Comparison of ENCODE assay signal across 15 cellular contexts in genomic region chr7:108282427-108282996, GRCh38.
DNase-seq lines count a peak whose midpoint lies in the region; ATAC-seq and TF ChIP-seq lines count a peak whose summit lies in the region.
"Had no signal": no experiment of that assay in that cellular context is flagged by ENCODE, and none has a peak within 500 bp of the region (broad histone marks: within the 10 kb centered on the region; RNA-seq: fewer than 3 reads in every experiment).

No MANE protein-coding gene starts in this region.

- no peak overlapping the region for H3K4me3 ChIP-seq in BE2C (ENCODE audit: low read depth, low read length)
- H3K4me3 ChIP-seq: BLaER1, SK-N-MC had no signal

- H3K27me3 ChIP-seq in BE2C: no peaks in the 10 kb centered on the region
- H3K27me3 ChIP-seq: BLaER1 had no signal

- peaks cover 47% of the 10 kb centered on the region for H3K4me1 ChIP-seq in BE2C

- no peak for ATAC-seq in HG02678 (IDR thresholded peaks at IDR 0.05; ENCODE audit: unreplicated experiment)
- ATAC-seq: Right ventricle myocardium inferior had no signal

- DNase-seq in NCI-H748 (lab: John Stamatoyannopoulos, UW; ENCODE audit: unreplicated experiment) (peak; percentile 10), NCI-H748 treated with DMSO at 0.1 percent for 48 hours (lab: John Stamatoyannopoulos, UW) (no peak), BE2C (peak; percentile 29), NCI-H69 (lab: John Stamatoyannopoulos, UW) (peak; percentile 58), lung microvascular endothelial cell (ENCODE audit: low read depth in 2 of 2) (peak; percentile 38 to 64), ureter (ENCODE audit: low spot score) (no peak)
- DNase-seq: CD8-positive, alpha-beta memory T cell; DMS153; HCEC 1CT; NCI-H187 treated with DMSO at 0.1 percent for 48 hours; NCI-H526 had no signal

- TF ChIP-seq CTCF in BE2C (IDR thresholded peaks at IDR 0.05; ENCODE audit: low read depth, low read length): no peak

- H3K9me3 ChIP-seq in BE2C: peaks cover 8% of the 10 kb centered on the region; the same call in 1 of the 2 replicates
- H3K9me3 ChIP-seq: BLaER1 had no signal

- peaks cover 13% of the 10 kb centered on the region for H3K36me3 ChIP-seq in BE2C
- H3K36me3 ChIP-seq: BLaER1 had no signal

Comparison
In these comparisons a context has a peak if more than half of its experiments do, and no peak if none do; other contexts are left out.
1. DNase-seq: peak in NCI-H748 (single experiment), BE2C (single experiment), NCI-H69 (single experiment) and lung microvascular endothelial cell (2 of 2); none in NCI-H748 treated with DMSO at 0.1 percent for 48 hours (single experiment) and ureter (single experiment).